In the genomic region with DNA sequence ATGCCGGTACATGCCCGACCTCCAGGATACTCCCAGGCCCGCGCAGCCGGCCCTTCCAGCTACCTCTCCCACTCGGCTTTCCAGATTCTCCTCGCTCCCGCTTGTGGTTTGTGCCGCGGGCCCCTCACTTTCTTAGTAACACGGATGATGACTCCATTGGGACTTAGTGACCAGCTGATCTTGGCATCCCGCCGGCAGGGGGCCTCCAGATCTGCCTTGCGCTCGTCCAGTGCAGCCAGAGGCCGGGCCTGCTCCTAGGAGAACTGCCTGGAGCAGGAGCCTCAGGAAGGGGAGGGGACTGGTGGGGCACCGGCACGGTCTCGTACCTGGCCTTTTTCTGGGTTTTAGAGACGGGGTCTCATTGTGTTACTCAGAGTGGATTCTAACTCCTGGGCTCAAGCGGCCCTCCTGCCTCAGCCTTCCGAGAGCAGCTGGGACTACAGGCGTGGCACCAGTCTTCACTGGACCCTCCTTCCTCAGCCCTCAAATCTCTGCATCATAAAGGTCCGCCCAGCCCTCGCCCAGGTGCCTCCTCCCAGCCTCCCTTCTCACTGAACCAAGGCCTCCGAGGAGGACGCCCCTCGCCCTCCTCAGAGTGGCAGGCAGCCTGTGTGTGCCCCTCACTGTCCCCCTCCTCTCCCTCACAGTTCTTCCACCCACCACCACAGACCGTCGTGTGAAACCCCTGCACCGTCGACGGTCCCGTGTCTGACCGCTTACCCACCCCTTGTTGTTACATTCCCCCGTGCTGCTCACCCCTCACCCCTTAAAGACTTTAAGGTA, we compare ENCODE assay signal across 19 cellular contexts.
DNase-seq lines count a peak whose midpoint lies in the region; ATAC-seq, FAIRE-seq and TF ChIP-seq lines count a peak whose summit lies in the region.
"Had no signal": no experiment of that assay in that cellular context is flagged by ENCODE, and none has a peak within 500 bp of the region (broad histone marks: within the 10 kb centered on the region; RNA-seq: fewer than 3 reads in every experiment).

No MANE protein-coding gene starts in this region.

- H3K27me3 ChIP-seq in AG04450 (ENCODE audit: control insufficient read depth, insufficient read depth, low read length) (peaks cover 7% of the 10 kb centered on the region), endothelial cell of umbilical vein (ENCODE audit: control insufficient read depth in 2 of 2, insufficient read depth in 2 of 2, low read length in 2 of 2) (peaks cover 2 to 13% of the 10 kb centered on the region in 2 experiments), mesendoderm (ENCODE audit: insufficient read depth, low read length, poor library complexity) (no peaks in the 10 kb centered on the region)
- H3K27me3 ChIP-seq: body of pancreas had no signal

- H3K18ac ChIP-seq in mesendoderm (ENCODE audit: low read length), result no peak overlapping the region

- H4K8ac ChIP-seq in mesendoderm (ENCODE audit: low read depth, low read length), result no peak overlapping the region

- H3K4me3 ChIP-seq in AG04450 (ENCODE audit: low read depth, low read length), result no peak overlapping the region
- no peak overlapping the region for H3K4me3 ChIP-seq in endothelial cell of umbilical vein (replicated peaks in 1 of 3; ENCODE audit: insufficient read depth in 1 of 3, low read depth in 1 of 3, low read length in 3 of 3)
- H3K4me3 ChIP-seq in mesendoderm (ENCODE audit: low read length), result no peak overlapping the region
- H3K4me3 ChIP-seq: body of pancreas, lower lobe of right lung had no signal

- H3K4me1 Mint-ChIP-seq in stimulated activated effector memory CD8-positive, alpha-beta T cell treated with anti-CD3 and anti-CD28 coated beads, Interleukin-12 subunit alpha, Interleukin-12 subunit beta, amount 100 ng/mL, for 72 hours, result peaks cover 16% of the 10 kb centered on the region

- H4K20me1 ChIP-seq in endothelial cell of umbilical vein (replicated peaks; ENCODE audit: control insufficient read depth, extremely low read depth, insufficient read depth, low read length), result no peaks in the 10 kb centered on the region

- no peak for ATAC-seq in GM18517 (IDR thresholded peaks at IDR 0.05; ENCODE audit: unreplicated experiment)
- no peak for ATAC-seq in stimulated activated effector memory CD8-positive, alpha-beta T cell treated with anti-CD3 and anti-CD28 coated beads, Interleukin-12 subunit alpha, Interleukin-12 subunit beta, amount 100 ng/mL, for 72 hours
- ATAC-seq: activated CD8-positive, alpha-beta T cell treated with anti-CD3 and anti-CD28 coated beads for 36 hours; body of pancreas; HCT116 had no signal

- no peak overlapping the region for H3K4me3 Mint-ChIP-seq in stimulated activated effector memory CD8-positive, alpha-beta T cell treated with anti-CD3 and anti-CD28 coated beads, Interleukin-12 subunit alpha, Interleukin-12 subunit beta, amount 100 ng/mL, for 72 hours
- H3K4me3 Mint-ChIP-seq: activated CD8-positive, alpha-beta T cell treated with anti-CD3 and anti-CD28 coated beads for 36 hours; nephron had no signal

- WGBS in mesendoderm (ENCODE audit: extremely low coverage, insufficient coverage, low lambda C conversion rate), result no CpG with 5 or more reads among the region's 36 CpGs

- no peak overlapping the region for H2AK5ac ChIP-seq in mesendoderm (ENCODE audit: low read length)

- no peak overlapping the region for H4K5ac ChIP-seq in mesendoderm (ENCODE audit: low read length)

- no peaks in the 10 kb centered on the region for H3K36me3 Mint-ChIP-seq in stimulated activated effector memory CD8-positive, alpha-beta T cell treated with anti-CD3 and anti-CD28 coated beads, Interleukin-12 subunit alpha, Interleukin-12 subunit beta, amount 100 ng/mL, for 72 hours

- CTCF ChIA-PET in AG04450 (lab: Charles Lee), result interaction anchor here (4.3 to 10.0 kb wide), 2 partner anchors 340 kb away, joined by 47 to 422 read pairs; no protein-coding TSS in a partner anchor
- CTCF ChIA-PET in endothelial cell of umbilical vein (lab: Charles Lee), result interaction anchor here (1.2 to 14.0 kb wide), 2 partner anchors 14 to 339 kb away, joined by 3 to 919 read pairs; no protein-coding TSS in a partner anchor

- H2AFZ ChIP-seq in endothelial cell of umbilical vein (ENCODE audit: low read depth, low read length), result no peak overlapping the region

- no peak for FAIRE-seq in endothelial cell of umbilical vein (lab: Jason Lieb, UNC)
- FAIRE-seq: TTC549 had no signal

- H3K36me3 ChIP-seq in endothelial cell of umbilical vein (ENCODE audit: control insufficient read depth in 2 of 2, extremely low read depth in 1 of 2, insufficient read depth in 2 of 2, low read length in 2 of 2) (no peaks in the 10 kb centered on the region), mesendoderm (ENCODE audit: control insufficient read depth, insufficient read depth, low read length) (no peaks in the 10 kb centered on the region)
- H3K36me3 ChIP-seq: lower lobe of right lung had no signal

- no peaks in the 10 kb centered on the region for H3K9me1 ChIP-seq in endothelial cell of umbilical vein (replicated peaks; ENCODE audit: control insufficient read depth, extremely low read depth, insufficient read depth, low read length)

- no peak overlapping the region for H3K9ac ChIP-seq in endothelial cell of umbilical vein (replicated peaks; ENCODE audit: extremely low read depth, insufficient read depth, low read length)
- no peak overlapping the region for H3K9ac ChIP-seq in mesendoderm (ENCODE audit: low read length)

- H3K9me3 Mint-ChIP-seq in stimulated activated effector memory CD8-positive, alpha-beta T cell treated with anti-CD3 and anti-CD28 coated beads, Interleukin-12 subunit alpha, Interleukin-12 subunit beta, amount 100 ng/mL, for 72 hours, result no peaks in the 10 kb centered on the region
- H3K9me3 Mint-ChIP-seq: activated CD8-positive, alpha-beta T cell treated with anti-CD3 and anti-CD28 coated beads for 36 hours; nephron had no signal

- H3K4me1 ChIP-seq in endothelial cell of umbilical vein (ENCODE audit: control insufficient read depth, extremely low read depth, insufficient read depth, low read length), result no peaks in the 10 kb centered on the region
- H3K4me1 ChIP-seq in mesendoderm (ENCODE audit: control insufficient read depth, low read depth, low read length), result no peaks in the 10 kb centered on the region
- H3K4me1 ChIP-seq: body of pancreas had no signal

- H3K27ac ChIP-seq in AG04450 (ENCODE audit: low read depth, low read length), result no peak overlapping the region
- no peak overlapping the region for H3K27ac ChIP-seq in endothelial cell of umbilical vein (ENCODE audit: insufficient read depth, low read depth, low read length)
- H3K27ac ChIP-seq in mesendoderm (ENCODE audit: low read depth, low read length), result no peak overlapping the region
- H3K27ac ChIP-seq: body of pancreas, HL-60, lower lobe of right lung had no signal

- H2BK15ac ChIP-seq in mesendoderm (replicated peaks; ENCODE audit: low read depth), result no peak overlapping the region

- TF ChIP-seq CTCF in AG04450 (IDR thresholded peaks at IDR 0.05; ENCODE audit: low read depth, low read length), result peak; percentile 19; the same call in 1 of the 2 replicates
- peak; percentile 9 to 15 for TF ChIP-seq CTCF in endothelial cell of umbilical vein (IDR thresholded peaks at IDR 0.05; ENCODE audit: extremely low read depth in 1 of 2, insufficient read depth in 1 of 2, low read depth in 1 of 2, low read length in 2 of 2)

- POLR2A ChIA-PET in AG04450 (lab: Yijun Ruan, JAX), result no interaction called here
- POLR2A ChIA-PET in endothelial cell of umbilical vein (lab: Charles Lee), result interaction anchor here (0.6 kb wide), 1 partner anchor 441 kb away, joined by 4 read pairs; no protein-coding TSS in a partner anchor

- no peak overlapping the region for H2BK120ac ChIP-seq in mesendoderm (ENCODE audit: low read depth, low read length)

- H3K56ac ChIP-seq in mesendoderm (ENCODE audit: low read length), result no peak overlapping the region

- H2BK5ac ChIP-seq in mesendoderm (ENCODE audit: low read length), result no peak overlapping the region

- H3K23ac ChIP-seq in mesendoderm (ENCODE audit: low read length), result no peak overlapping the region

- intact Hi-C loops in endothelial cell of umbilical vein (cut with micrococcal nuclease), result no loop called here

- dilution Hi-C loops in endothelial cell of umbilical vein (cut with MboI; ENCODE audit: extremely low pct_ligation_motif_present, low sequenced_read_pairs), result no loop called here

- H3K4ac ChIP-seq in mesendoderm (ENCODE audit: low read depth, low read length), result no peak overlapping the region

- no peak overlapping the region for H3K27ac Mint-ChIP-seq in stimulated activated effector memory CD8-positive, alpha-beta T cell treated with anti-CD3 and anti-CD28 coated beads, Interleukin-12 subunit alpha, Interleukin-12 subunit beta, amount 100 ng/mL, for 72 hours
- H3K27ac Mint-ChIP-seq: activated CD8-positive, alpha-beta T cell treated with anti-CD3 and anti-CD28 coated beads for 36 hours had no signal

- BruUV-seq in endothelial cell of umbilical vein (replicated peaks; lab: Mats Ljungman, UMichigan), result no TSS peak

- no peak overlapping the region for H3K4me2 ChIP-seq in endothelial cell of umbilical vein (ENCODE audit: insufficient read depth, low read length)
- H3K4me2 ChIP-seq in mesendoderm (ENCODE audit: low read length), result no peak overlapping the region

- no peaks in the 10 kb centered on the region for H3K79me1 ChIP-seq in mesendoderm (ENCODE audit: low read length)

- DNase-seq in AG04450 (ENCODE audit: low read depth, low spot score) (no peak), NCI-H146 (lab: John Stamatoyannopoulos, UW) (peak; percentile 48), endothelial cell of umbilical vein (ENCODE audit: low read depth, low spot score) (no peak), mesendoderm (peak; percentile 62), DMS53 (lab: John Stamatoyannopoulos, UW) (no peak), NCI-H1048 (lab: John Stamatoyannopoulos, UW) (no peak)
- no peak for DNase-seq in stimulated activated effector memory CD8-positive, alpha-beta T cell treated with anti-CD3 and anti-CD28 coated beads, Interleukin-12 subunit alpha, Interleukin-12 subunit beta, amount 100 ng/mL, for 72 hours (ENCODE audit: low spot score in 2 of 2)
- DNase-seq: activated CD8-positive, alpha-beta T cell treated with anti-CD3 and anti-CD28 coated beads for 36 hours; activated effector memory CD4-positive, alpha-beta T cell treated with Interleukin-2 at 50 U/mL for 16 hours; lower lobe of right lung; NCI-H2107; NK-92 treated with Interleukin-12 subunit alpha and Interleukin-12 subunit beta, amount 100 ng/mL, for 24 hours; substantia nigra had no signal

- H3K9me3 ChIP-seq in AG04450 (ENCODE audit: control insufficient read depth, insufficient read depth, low read length) (no peaks in the 10 kb centered on the region; the same call in 1 of the 2 replicates), endothelial cell of umbilical vein (replicated peaks; ENCODE audit: control insufficient read depth, insufficient read depth, low read length) (no peaks in the 10 kb centered on the region)
- H3K9me3 ChIP-seq: body of pancreas, lower lobe of right lung had no signal

- TF ChIP-seq POLR2A in endothelial cell of umbilical vein (IDR thresholded peaks at IDR 0.05; ENCODE audit: low read depth, low read length), result no peak

- H3K79me2 ChIP-seq in endothelial cell of umbilical vein (ENCODE audit: control insufficient read depth, insufficient read depth, low read length) (no peaks in the 10 kb centered on the region), mesendoderm (ENCODE audit: control insufficient read depth, insufficient read depth, low read length) (no peaks in the 10 kb centered on the region)

Comparison
In these comparisons a context has a peak if more than half of its experiments do, and no peak if none do; other contexts are left out.
1. DNase-seq: peak in NCI-H146 (single experiment) and mesendoderm (single experiment); none in AG04450 (single experiment), endothelial cell of umbilical vein (single experiment), DMS53 (single experiment), stimulated activated effector memory CD8-positive, alpha-beta T cell treated with anti-CD3 and anti-CD28 coated beads, Interleukin-12 subunit alpha, Interleukin-12 subunit beta, amount 100 ng/mL, for 72 hours (0 of 2) and NCI-H1048 (single experiment).